Comparison of ENCODE assay signal across 1 cellular context in genomic region chr11:62573592-62574362, GRCh38.
TF ChIP-seq lines count a peak whose summit lies in the region.

A gene with protein sequence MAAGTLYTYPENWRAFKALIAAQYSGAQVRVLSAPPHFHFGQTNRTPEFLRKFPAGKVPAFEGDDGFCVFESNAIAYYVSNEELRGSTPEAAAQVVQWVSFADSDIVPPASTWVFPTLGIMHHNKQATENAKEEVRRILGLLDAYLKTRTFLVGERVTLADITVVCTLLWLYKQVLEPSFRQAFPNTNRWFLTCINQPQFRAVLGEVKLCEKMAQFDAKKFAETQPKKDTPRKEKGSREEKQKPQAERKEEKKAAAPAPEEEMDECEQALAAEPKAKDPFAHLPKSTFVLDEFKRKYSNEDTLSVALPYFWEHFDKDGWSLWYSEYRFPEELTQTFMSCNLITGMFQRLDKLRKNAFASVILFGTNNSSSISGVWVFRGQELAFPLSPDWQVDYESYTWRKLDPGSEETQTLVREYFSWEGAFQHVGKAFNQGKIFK (minus strand): TSS chr11:62573891. CDS start chr11:62573842, 49 bp downstream.

TF ChIP-seq in HepG2, 621 proteins besides CTCF, POLR2A, EP300 and RAD21 (continued from another document and continues in another):
- TF ChIP-seq, protein P1, sequence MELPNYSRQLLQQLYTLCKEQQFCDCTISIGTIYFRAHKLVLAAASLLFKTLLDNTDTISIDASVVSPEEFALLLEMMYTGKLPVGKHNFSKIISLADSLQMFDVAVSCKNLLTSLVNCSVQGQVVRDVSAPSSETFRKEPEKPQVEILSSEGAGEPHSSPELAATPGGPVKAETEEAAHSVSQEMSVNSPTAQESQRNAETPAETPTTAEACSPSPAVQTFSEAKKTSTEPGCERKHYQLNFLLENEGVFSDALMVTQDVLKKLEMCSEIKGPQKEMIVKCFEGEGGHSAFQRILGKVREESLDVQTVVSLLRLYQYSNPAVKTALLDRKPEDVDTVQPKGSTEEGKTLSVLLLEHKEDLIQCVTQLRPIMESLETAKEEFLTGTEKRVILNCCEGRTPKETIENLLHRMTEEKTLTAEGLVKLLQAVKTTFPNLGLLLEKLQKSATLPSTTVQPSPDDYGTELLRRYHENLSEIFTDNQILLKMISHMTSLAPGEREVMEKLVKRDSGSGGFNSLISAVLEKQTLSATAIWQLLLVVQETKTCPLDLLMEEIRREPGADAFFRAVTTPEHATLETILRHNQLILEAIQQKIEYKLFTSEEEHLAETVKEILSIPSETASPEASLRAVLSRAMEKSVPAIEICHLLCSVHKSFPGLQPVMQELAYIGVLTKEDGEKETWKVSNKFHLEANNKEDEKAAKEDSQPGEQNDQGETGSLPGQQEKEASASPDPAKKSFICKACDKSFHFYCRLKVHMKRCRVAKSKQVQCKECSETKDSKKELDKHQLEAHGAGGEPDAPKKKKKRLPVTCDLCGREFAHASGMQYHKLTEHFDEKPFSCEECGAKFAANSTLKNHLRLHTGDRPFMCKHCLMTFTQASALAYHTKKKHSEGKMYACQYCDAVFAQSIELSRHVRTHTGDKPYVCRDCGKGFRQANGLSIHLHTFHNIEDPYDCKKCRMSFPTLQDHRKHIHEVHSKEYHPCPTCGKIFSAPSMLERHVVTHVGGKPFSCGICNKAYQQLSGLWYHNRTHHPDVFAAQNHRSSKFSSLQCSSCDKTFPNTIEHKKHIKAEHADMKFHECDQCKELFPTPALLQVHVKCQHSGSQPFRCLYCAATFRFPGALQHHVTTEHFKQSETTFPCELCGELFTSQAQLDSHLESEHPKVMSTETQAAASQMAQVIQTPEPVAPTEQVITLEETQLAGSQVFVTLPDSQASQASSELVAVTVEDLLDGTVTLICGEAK (IDR thresholded peaks at IDR 0.05) = no peak
- TF ChIP-seq, protein P1 (CRISPR knock-in tag; IDR thresholded peaks at IDR 0.05) = no peak
- TF ChIP-seq ZFY (CRISPR knock-in tag; IDR thresholded peaks at IDR 0.05) (peak; percentile 75), ATF7 (IDR thresholded peaks at IDR 0.05) (no peak), ATF7 (CRISPR knock-in tag; IDR thresholded peaks at IDR 0.05) (no peak), KLF11 (CRISPR knock-in tag; IDR thresholded peaks at IDR 0.05) (no peak), ZNF850 (CRISPR knock-in tag; conservative IDR thresholded peaks at IDR 0.05) (no peak), ZNF142 (CRISPR knock-in tag; IDR thresholded peaks at IDR 0.05) (0 out of 2 replicates have a peak, but pooled peaks have one; percentile 16), ZNF556 (CRISPR knock-in tag; IDR thresholded peaks at IDR 0.05; ENCODE audit: borderline replicate concordance) (no peak), ZNF546 (CRISPR knock-in tag; conservative IDR thresholded peaks at IDR 0.05) (peak; percentile 58; the same call in 1 of the 2 replicates), ZNF350 (CRISPR knock-in tag; IDR thresholded peaks at IDR 0.05; ENCODE audit: borderline replicate concordance, low read depth) (peak; percentile 91; the same call in 1 of the 2 replicates), MBD4 (IDR thresholded peaks at IDR 0.05; ENCODE audit: borderline replicate concordance, low read length) (no peak), ZNF136 (CRISPR knock-in tag; IDR thresholded peaks at IDR 0.05; ENCODE audit: low read depth) (no peak), BORCS8-MEF2B (CRISPR knock-in tag; IDR thresholded peaks at IDR 0.05) (0 out of 2 replicates have a peak, but pooled peaks have one; percentile 1), ZNF138 (CRISPR knock-in tag; IDR thresholded peaks at IDR 0.05; ENCODE audit: low read depth) (no peak), NFYB (CRISPR knock-in tag; IDR thresholded peaks at IDR 0.05) (peak; percentile 77), AGO2 (optimal IDR thresholded peaks at IDR 0.05; ENCODE audit: low read depth, low read length) (no peak), HNF4G (IDR thresholded peaks at IDR 0.05; ENCODE audit: borderline replicate concordance, low read depth, low read length) (peak; percentile 4; the same call in 1 of the 2 replicates), HNF4G (CRISPR knock-in tag; IDR thresholded peaks at IDR 0.05; ENCODE audit: borderline replicate concordance, low read depth) (no peak), CHD2 (IDR thresholded peaks at IDR 0.05; ENCODE audit: low read depth, low read length) (peak; percentile 87), FOXC1 (CRISPR knock-in tag; IDR thresholded peaks at IDR 0.05; ENCODE audit: borderline replicate concordance) (no peak), SAP130 (CRISPR knock-in tag; IDR thresholded peaks at IDR 0.05; ENCODE audit: low read depth) (peak; percentile 83), ZNF644 (CRISPR knock-in tag; IDR thresholded peaks at IDR 0.05; ENCODE audit: low read depth) (no peak), TCF7 (IDR thresholded peaks at IDR 0.05; ENCODE audit: low read depth) (no peak), ZNF17 (CRISPR knock-in tag; IDR thresholded peaks at IDR 0.05) (no peak; the same call in 1 of the 2 replicates), ZNF883 (CRISPR knock-in tag; IDR thresholded peaks at IDR 0.05; ENCODE audit: not compliant biosample characterization) (no peak), PHF20 (CRISPR knock-in tag; IDR thresholded peaks at IDR 0.05) (peak; percentile 59; the same call in 1 of the 2 replicates)
- TF ChIP-seq, protein P2, sequence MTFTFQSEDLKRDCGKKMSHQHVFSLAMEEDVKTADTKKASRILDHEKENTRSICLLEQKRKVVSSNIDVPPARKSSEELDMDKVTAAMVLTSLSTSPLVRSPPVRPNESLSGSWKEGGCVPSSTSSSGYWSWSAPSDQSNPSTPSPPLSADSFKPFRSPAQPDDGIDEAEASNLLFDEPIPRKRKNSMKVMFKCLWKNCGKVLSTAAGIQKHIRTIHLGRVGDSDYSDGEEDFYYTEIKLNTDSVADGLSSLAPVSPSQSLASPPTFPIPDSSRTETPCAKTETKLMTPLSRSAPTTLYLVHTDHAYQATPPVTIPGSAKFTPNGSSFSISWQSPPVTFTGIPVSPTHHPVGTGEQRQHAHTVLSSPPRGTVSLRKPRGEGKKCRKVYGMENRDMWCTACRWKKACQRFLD (CRISPR knock-in tag; IDR thresholded peaks at IDR 0.05; ENCODE audit: borderline replicate concordance) = no peak; the same call in 1 of the 2 replicates
- TF ChIP-seq, protein P3, sequence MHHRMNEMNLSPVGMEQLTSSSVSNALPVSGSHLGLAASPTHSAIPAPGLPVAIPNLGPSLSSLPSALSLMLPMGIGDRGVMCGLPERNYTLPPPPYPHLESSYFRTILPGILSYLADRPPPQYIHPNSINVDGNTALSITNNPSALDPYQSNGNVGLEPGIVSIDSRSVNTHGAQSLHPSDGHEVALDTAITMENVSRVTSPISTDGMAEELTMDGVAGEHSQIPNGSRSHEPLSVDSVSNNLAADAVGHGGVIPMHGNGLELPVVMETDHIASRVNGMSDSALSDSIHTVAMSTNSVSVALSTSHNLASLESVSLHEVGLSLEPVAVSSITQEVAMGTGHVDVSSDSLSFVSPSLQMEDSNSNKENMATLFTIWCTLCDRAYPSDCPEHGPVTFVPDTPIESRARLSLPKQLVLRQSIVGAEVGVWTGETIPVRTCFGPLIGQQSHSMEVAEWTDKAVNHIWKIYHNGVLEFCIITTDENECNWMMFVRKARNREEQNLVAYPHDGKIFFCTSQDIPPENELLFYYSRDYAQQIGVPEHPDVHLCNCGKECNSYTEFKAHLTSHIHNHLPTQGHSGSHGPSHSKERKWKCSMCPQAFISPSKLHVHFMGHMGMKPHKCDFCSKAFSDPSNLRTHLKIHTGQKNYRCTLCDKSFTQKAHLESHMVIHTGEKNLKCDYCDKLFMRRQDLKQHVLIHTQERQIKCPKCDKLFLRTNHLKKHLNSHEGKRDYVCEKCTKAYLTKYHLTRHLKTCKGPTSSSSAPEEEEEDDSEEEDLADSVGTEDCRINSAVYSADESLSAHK (CRISPR knock-in tag; IDR thresholded peaks at IDR 0.05; ENCODE audit: borderline replicate concordance) = no peak
- TF ChIP-seq, protein P4, sequence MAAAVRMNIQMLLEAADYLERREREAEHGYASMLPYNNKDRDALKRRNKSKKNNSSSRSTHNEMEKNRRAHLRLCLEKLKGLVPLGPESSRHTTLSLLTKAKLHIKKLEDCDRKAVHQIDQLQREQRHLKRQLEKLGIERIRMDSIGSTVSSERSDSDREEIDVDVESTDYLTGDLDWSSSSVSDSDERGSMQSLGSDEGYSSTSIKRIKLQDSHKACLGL (CRISPR knock-in tag; IDR thresholded peaks at IDR 0.05) = peak; percentile 30; the same call in 1 of the 2 replicates
- TF ChIP-seq, protein P5, sequence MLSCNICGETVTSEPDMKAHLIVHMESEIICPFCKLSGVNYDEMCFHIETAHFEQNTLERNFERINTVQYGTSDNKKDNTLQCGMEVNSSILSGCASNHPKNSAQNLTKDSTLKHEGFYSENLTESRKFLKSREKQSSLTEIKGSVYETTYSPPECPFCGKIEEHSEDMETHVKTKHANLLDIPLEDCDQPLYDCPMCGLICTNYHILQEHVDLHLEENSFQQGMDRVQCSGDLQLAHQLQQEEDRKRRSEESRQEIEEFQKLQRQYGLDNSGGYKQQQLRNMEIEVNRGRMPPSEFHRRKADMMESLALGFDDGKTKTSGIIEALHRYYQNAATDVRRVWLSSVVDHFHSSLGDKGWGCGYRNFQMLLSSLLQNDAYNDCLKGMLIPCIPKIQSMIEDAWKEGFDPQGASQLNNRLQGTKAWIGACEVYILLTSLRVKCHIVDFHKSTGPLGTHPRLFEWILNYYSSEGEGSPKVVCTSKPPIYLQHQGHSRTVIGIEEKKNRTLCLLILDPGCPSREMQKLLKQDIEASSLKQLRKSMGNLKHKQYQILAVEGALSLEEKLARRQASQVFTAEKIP (CRISPR knock-in tag; IDR thresholded peaks at IDR 0.05; ENCODE audit: borderline replicate concordance) = no peak
